Comparison of ENCODE assay signal across 27 cellular contexts in genomic region chr7:119982884-119983283, GRCh38.
"Had no signal": no experiment of that assay in that cellular context is flagged by ENCODE, and none has a peak within 500 bp of the region (broad histone marks: within the 10 kb centered on the region; RNA-seq: fewer than 3 reads in every experiment).

No MANE protein-coding gene starts in this region.

- FAIRE-seq: keratinocyte, pancreas, small intestine, urothelium cell line had no signal

- H3K27me3 ChIP-seq: heart right ventricle, hepatocyte, left lung, pancreas, sigmoid colon, tibial nerve, upper lobe of left lung had no signal

- H3K4me1 ChIP-seq: heart right ventricle, left lung, lower lobe of right lung, pancreas, prostate gland, sigmoid colon, tibial nerve, upper lobe of left lung had no signal

- DNase-seq: heart right ventricle; left colon; lower lobe of right lung; mammary epithelial cell; mesenchymal stem cell; nucleus accumbens; retina; right cardiac atrium; sigmoid colon; small intestine; stimulated activated CD4-positive, alpha-beta T cell treated with anti-CD3 and anti-CD28 coated beads, Interleukin-1b, Interleukin-23, amount 100 ng/mL, for 48 hours; stimulated activated CD4-positive, alpha-beta T cell treated with anti-CD3 and anti-CD28 coated beads, Interleukin-2, amount 100 ng/mL, for 48 hours; stimulated activated CD4-positive, alpha-beta T cell treated with anti-CD3 and anti-CD28 coated beads, Interleukin-4, amount 100 ng/mL, for 4 hours; stimulated activated CD8-positive, alpha-beta memory T cell treated with anti-CD3 and anti-CD28 coated beads, Interleukin-4, amount 100 ng/mL, for 48 hours; stimulated activated naive B cell treated with anti-CD40 and anti-IgM and Interleukin-4, amounts not matched to agents 10 μg/mL and 1 μg/mL and 100 μg/mL, for 72 hours; upper lobe of left lung had no signal

- H3K27me3 Mint-ChIP-seq: naive thymus-derived CD8-positive, alpha-beta T cell; stimulated activated naive B cell treated with anti-CD40 and anti-IgM and Interleukin-4, amounts not matched to agents 10 μg/mL and 1 μg/mL and 100 μg/mL, for 72 hours; stimulated activated naive CD8-positive, alpha-beta T cell treated with anti-CD3 and anti-CD28 coated beads, Interleukin-15, Interleukin-2, amounts not matched to agents 100 ng/mL and 50 ng/mL, for 24 hours had no signal

- H3K4me1 Mint-ChIP-seq: naive thymus-derived CD8-positive, alpha-beta T cell; nephron; neural crest cell; stimulated activated naive B cell treated with anti-CD40 and anti-IgM and Interleukin-4, amounts not matched to agents 10 μg/mL and 1 μg/mL and 100 μg/mL, for 72 hours had no signal

- H3K27ac Mint-ChIP-seq: naive thymus-derived CD8-positive, alpha-beta T cell; nephron; stimulated activated naive B cell treated with anti-CD40 and anti-IgM and Interleukin-4, amounts not matched to agents 10 μg/mL and 1 μg/mL and 100 μg/mL, for 72 hours; stimulated activated naive CD8-positive, alpha-beta T cell treated with anti-CD3 and anti-CD28 coated beads, Interleukin-15, Interleukin-2, amounts not matched to agents 100 ng/mL and 50 ng/mL, for 24 hours had no signal

- H3K4me3 Mint-ChIP-seq: naive thymus-derived CD8-positive, alpha-beta T cell; nephron; neural crest cell; stimulated activated naive B cell treated with anti-CD40 and anti-IgM and Interleukin-4, amounts not matched to agents 10 μg/mL and 1 μg/mL and 100 μg/mL, for 72 hours; stimulated activated naive CD8-positive, alpha-beta T cell treated with anti-CD3 and anti-CD28 coated beads, Interleukin-15, Interleukin-2, amounts not matched to agents 100 ng/mL and 50 ng/mL, for 24 hours had no signal

- ATAC-seq: heart right ventricle; left colon; left lung; naive thymus-derived CD8-positive, alpha-beta T cell; pancreas had no signal

- H3K27ac ChIP-seq: heart right ventricle, hepatocyte, left lung, lower lobe of right lung, pancreas, prostate gland, sigmoid colon, tibial nerve, upper lobe of left lung had no signal
